Comparison of ENCODE assay signal across 8 cellular contexts in genomic region chr6:78810146-78810545, GRCh38. TPM values are rescaled to one million over a fixed set of nuclear protein-coding genes. Genes with fewer than 3 reads are reported as not detected.
DNase-seq lines count a peak whose midpoint lies in the region; ATAC-seq and TF ChIP-seq lines count a peak whose summit lies in the region.

No MANE protein-coding gene starts in this region.

- H3K27ac Mint-ChIP-seq in glutamatergic neuron (ENCODE audit: unreplicated experiment), result no peak overlapping the region
- H3K27ac Mint-ChIP-seq in activated CD8-positive, alpha-beta T cell treated with anti-CD3 and anti-CD28 coated beads, Interleukin-2, amount 10 ng/mL, durations not matched to agents 7 days and 5 days, result no peak overlapping the region

- H3K4me3 Mint-ChIP-seq in glutamatergic neuron (ENCODE audit: unreplicated experiment), result no peak overlapping the region
- H3K4me3 Mint-ChIP-seq in activated CD8-positive, alpha-beta T cell treated with anti-CD3 and anti-CD28 coated beads, Interleukin-2, amount 10 ng/mL, durations not matched to agents 7 days and 5 days, result no peak overlapping the region

- no peak overlapping the region for H3K4me3 ChIP-seq in Peyer's patch

- H3K4me1 Mint-ChIP-seq in glutamatergic neuron (ENCODE audit: low read depth, unreplicated experiment), result no peaks in the 10 kb centered on the region
- H3K4me1 Mint-ChIP-seq in activated CD8-positive, alpha-beta T cell treated with anti-CD3 and anti-CD28 coated beads, Interleukin-2, amount 10 ng/mL, durations not matched to agents 7 days and 5 days (ENCODE audit: low read depth), result no peaks in the 10 kb centered on the region

- TF ChIP-seq POLR2A in Peyer's patch (IDR thresholded peaks at IDR 0.05), result no peak

- H3K27me3 ChIP-seq in Peyer's patch, result no peaks in the 10 kb centered on the region

- no peaks in the 10 kb centered on the region for H3K36me3 ChIP-seq in Peyer's patch

- H3K9me3 ChIP-seq in Peyer's patch, result no peaks in the 10 kb centered on the region

- CTCF ChIA-PET in activated CD8-positive, alpha-beta T cell treated with anti-CD3 and anti-CD28 coated beads, Interleukin-2, amount 10 ng/mL, durations not matched to agents 7 days and 5 days (lab: Charles Lee), result no interaction called here

- no peaks in the 10 kb centered on the region for H3K9me3 Mint-ChIP-seq in glutamatergic neuron (ENCODE audit: unreplicated experiment)
- H3K9me3 Mint-ChIP-seq in activated CD8-positive, alpha-beta T cell treated with anti-CD3 and anti-CD28 coated beads, Interleukin-2, amount 10 ng/mL, durations not matched to agents 7 days and 5 days (ENCODE audit: insufficient read depth), result no peaks in the 10 kb centered on the region

- peak; percentile 70 for ATAC-seq in HG03442 (IDR thresholded peaks at IDR 0.05; ENCODE audit: unreplicated experiment)
- ATAC-seq in GM18861 (IDR thresholded peaks at IDR 0.05; ENCODE audit: unreplicated experiment), result no peak
- no peak for ATAC-seq in activated CD8-positive, alpha-beta T cell treated with anti-CD3 and anti-CD28 coated beads, Interleukin-2, amount 10 ng/mL, durations not matched to agents 7 days and 5 days
- no peak for ATAC-seq in HG03025 (IDR thresholded peaks at IDR 0.05; ENCODE audit: low FRiP score, unreplicated experiment)

- H3K36me3 Mint-ChIP-seq in glutamatergic neuron (ENCODE audit: unreplicated experiment), result no peaks in the 10 kb centered on the region
- no peaks in the 10 kb centered on the region for H3K36me3 Mint-ChIP-seq in activated CD8-positive, alpha-beta T cell treated with anti-CD3 and anti-CD28 coated beads, Interleukin-2, amount 10 ng/mL, durations not matched to agents 7 days and 5 days (ENCODE audit: low read depth)

- TF ChIP-seq CTCF in GM10266 (IDR thresholded peaks at IDR 0.05; ENCODE audit: control insufficient read depth, insufficient read depth, low read depth, missing control alignments), result peak; percentile 47
- TF ChIP-seq CTCF in Peyer's patch (IDR thresholded peaks at IDR 0.05), result peak in 4 of 6 experiments; percentile 25 to 69 (median 56)
- TF ChIP-seq CTCF in glutamatergic neuron (IDR thresholded peaks at IDR 0.05; ENCODE audit: partially characterized antibody, unreplicated experiment), result peak; percentile 30

- DNase-seq in GM10266 (ENCODE audit: extremely low spot score) (peak; percentile 14), Peyer's patch (no peak), glutamatergic neuron (peak; percentile 28)
- DNase-seq in activated CD8-positive, alpha-beta T cell treated with anti-CD3 and anti-CD28 coated beads, Interleukin-2, amount 10 ng/mL, durations not matched to agents 7 days and 5 days, result no peak
- no peak for DNase-seq in activated naive CD4-positive, alpha-beta T cell treated with anti-CD3 and anti-CD28 coated beads, Interleukin-2, amount 50 U/mL, for 16 hours

- H3K27ac ChIP-seq in Peyer's patch, result no peak overlapping the region

- H3K4me1 ChIP-seq in Peyer's patch, result no peaks in the 10 kb centered on the region

- no peaks in the 10 kb centered on the region for H3K27me3 Mint-ChIP-seq in glutamatergic neuron (ENCODE audit: unreplicated experiment)
- H3K27me3 Mint-ChIP-seq in activated CD8-positive, alpha-beta T cell treated with anti-CD3 and anti-CD28 coated beads, Interleukin-2, amount 10 ng/mL, durations not matched to agents 7 days and 5 days (ENCODE audit: low read depth), result no peaks in the 10 kb centered on the region

- POLR2A ChIA-PET in activated CD8-positive, alpha-beta T cell treated with anti-CD3 and anti-CD28 coated beads, Interleukin-2, amount 10 ng/mL, durations not matched to agents 7 days and 5 days (lab: Charles Lee), result no interaction called here

RNA-seq across cellular contexts. Expression of gene IRAK1BP1, which starts 57.2 kb away (rescaled TPM):
- total RNA-seq in Peyer's patch (1 to 10 TPM; 1.4 to 3.6 (median 2.6) TPM), glutamatergic neuron (ENCODE audit: unreplicated experiment) (13.8 TPM)
- total RNA-seq in activated CD8-positive, alpha-beta T cell treated with anti-CD3 and anti-CD28 coated beads, Interleukin-2, amount 10 ng/mL, durations not matched to agents 7 days and 5 days, result 1 to 10 TPM; 2.1 to 2.4 TPM

Comparison
In these comparisons a context has a peak if more than half of its experiments do, and no peak if none do; other contexts are left out.
1. DNase-seq: peak in GM10266 (single experiment) and glutamatergic neuron (single experiment); none in Peyer's patch (0 of 3), activated CD8-positive, alpha-beta T cell treated with anti-CD3 and anti-CD28 coated beads, Interleukin-2, amount 10 ng/mL, durations not matched to agents 7 days and 5 days (single experiment) and activated naive CD4-positive, alpha-beta T cell treated with anti-CD3 and anti-CD28 coated beads, Interleukin-2, amount 50 U/mL, for 16 hours (single experiment).
2. Peak in every context shown above with its lines, with median percentiles within 50 percentile points of each other: CTCF ChIP-seq.